Comparison of ENCODE assay signal across 12 cellular contexts in genomic region chr16:88993006-88993787, GRCh38. TPM values are rescaled to one million over a fixed set of nuclear protein-coding genes. Genes with fewer than 3 reads are reported as not detected.
DNase-seq lines count a peak whose midpoint lies in the region; ATAC-seq and TF ChIP-seq lines count a peak whose summit lies in the region.
"Had no signal": no experiment of that assay in that cellular context is flagged by ENCODE, and none has a peak within 500 bp of the region (broad histone marks: within the 10 kb centered on the region; RNA-seq: fewer than 3 reads in every experiment).

No MANE protein-coding gene starts in this region.

- H3K36me3 ChIP-seq in KOPT-K1 (ENCODE audit: insufficient read depth, low read length) (no peaks in the 10 kb centered on the region), PC-3 (ENCODE audit: low read depth, low read length) (no peaks in the 10 kb centered on the region)
- H3K36me3 ChIP-seq: neutrophil had no signal

- H3K4me2 ChIP-seq in PC-3 (ENCODE audit: low read length): no peak overlapping the region

- H3K9me3 ChIP-seq in KOPT-K1 (ENCODE audit: insufficient read depth, low read length, poor library complexity, severe bottlenecking) (peaks cover 20% of the 10 kb centered on the region), PC-3 (ENCODE audit: low read length) (no peaks in the 10 kb centered on the region)

- DNase-seq in D341Med (ENCODE audit: low spot score): peak; percentile 61
- DNase-seq in RPMI8226: peak; percentile 44
- peak; percentile 58 for DNase-seq in left kidney (ENCODE audit: low read depth, low spot score)
- no peak for DNase-seq in effector CD8-positive, alpha-beta T cell (lab: John Stamatoyannopoulos, UW)
- no peak for DNase-seq in activated CD4-positive, alpha-beta T cell treated with anti-CD3 and anti-CD28 coated beads for 48 hours
- no peak for DNase-seq in NCI-H2029 (lab: John Stamatoyannopoulos, UW)
- no peak for DNase-seq in PC-3
- DNase-seq: NCI-H526 treated with DMSO at 0.1 percent for 48 hours; stimulated activated CD8-positive, alpha-beta memory T cell treated with anti-CD3 and anti-CD28 coated beads, Interleukin-4, amount 100 ng/mL, for 48 hours; T-helper 9 cell had no signal

- H3K4me1 ChIP-seq in PC-3 (ENCODE audit: insufficient read depth, low read length): no peaks in the 10 kb centered on the region

- BruUV-seq in PC-3 (replicated peaks; lab: Mats Ljungman, UMichigan): no TSS peak

- intact Hi-C loops in PC-3 (cut with micrococcal nuclease): no loop called here

- H3F3A ChIP-seq in PC-3 (ENCODE audit: low read length, unreplicated experiment): no peaks in the 10 kb centered on the region

- no peak overlapping the region for H2AFZ ChIP-seq in PC-3 (ENCODE audit: low read length)

- H3K27ac ChIP-seq in KOPT-K1 (ENCODE audit: low read depth, low read length, poor library complexity, severe bottlenecking) (peak overlapping the region; percentile 99), PC-3 (ENCODE audit: low read length) (no peak overlapping the region)
- H3K27ac ChIP-seq: neutrophil had no signal

- H3K27me3 ChIP-seq in PC-3 (ENCODE audit: low read length): peaks cover 7% of the 10 kb centered on the region; the same call in 1 of the 2 replicates

- no peak for TF ChIP-seq CTCF in PC-3 (conservative IDR thresholded peaks at IDR 0.05; ENCODE audit: low read depth, low read length)

- H3K4me3 ChIP-seq in PC-3 (ENCODE audit: low read length): no peak overlapping the region

- no peak overlapping the region for H3K9ac ChIP-seq in PC-3 (ENCODE audit: low read length)

- no peak for ATAC-seq in PC-3

- H4K20me1 ChIP-seq in PC-3 (ENCODE audit: low read length): no peaks in the 10 kb centered on the region

- no peaks in the 10 kb centered on the region for H3K79me2 ChIP-seq in PC-3 (ENCODE audit: low read length)

- CTCF ChIA-PET in PC-3 (lab: Charles Lee): interaction anchor here (0.6 kb wide), 1 partner anchor 100 kb away, joined by 7 read pairs; the partner anchor contains the start of gene ACSF3

- no peaks in the 10 kb centered on the region for H3K9me2 ChIP-seq in PC-3 (replicated peaks; ENCODE audit: low read length)

- POLR2A ChIA-PET in PC-3 (lab: Charles Lee; ENCODE audit: unreplicated experiment): no interaction called here

RNA-seq across cellular contexts. Expression of gene CBFA2T3, which starts 16.2 kb away (rescaled TPM):
- not detected in 2 replicates for total RNA-seq in PC-3 (2014; rRNA removed)

Comparison
In these comparisons a context has a peak if more than half of its experiments do, and no peak if none do; other contexts are left out.
1. DNase-seq: peak in D341Med (single experiment), RPMI8226 (single experiment) and left kidney (single experiment); none in effector CD8-positive, alpha-beta T cell (single experiment), activated CD4-positive, alpha-beta T cell treated with anti-CD3 and anti-CD28 coated beads for 48 hours (single experiment), NCI-H2029 (single experiment) and PC-3 (single experiment).